In genomic region chr11:57567210-57567511, GRCh38 we compare ENCODE assay signal across 8 cellular contexts. TPM values are rescaled to one million over a fixed set of nuclear protein-coding genes. Genes with fewer than 3 reads are reported as not detected.
DNase-seq lines count a peak whose midpoint lies in the region; ATAC-seq and TF ChIP-seq lines count a peak whose summit lies in the region.

No MANE protein-coding gene starts in this region.

- H2AFZ ChIP-seq in SK-N-SH (ENCODE audit: low read depth): peak overlapping the region; percentile 88

- no peaks in the 10 kb centered on the region for H3K27me3 ChIP-seq in HAP-1 (ENCODE audit: low read depth)
- no peaks in the 10 kb centered on the region for H3K27me3 ChIP-seq in SK-N-SH (ENCODE audit: insufficient read depth)
- no peaks in the 10 kb centered on the region for H3K27me3 ChIP-seq in duodenal mucosa (ENCODE audit: control insufficient read depth in 1 of 2, insufficient read depth in 2 of 2, low read length in 2 of 2)

- H3K9ac ChIP-seq in SK-N-SH (peak overlapping the region; percentile 79), duodenal mucosa (ENCODE audit: low read depth in 1 of 2, low read length in 2 of 2) (peak overlapping the region; percentile 57 to 85)

- H3K9me2 ChIP-seq in SK-N-SH: no peaks in the 10 kb centered on the region

- H3K79me2 ChIP-seq in SK-N-SH (ENCODE audit: insufficient read depth): no peaks in the 10 kb centered on the region; the same call in 1 of the 2 replicates

- H3K9me3 ChIP-seq in HAP-1: no peaks in the 10 kb centered on the region
- H3K9me3 ChIP-seq in SK-N-SH: no peaks in the 10 kb centered on the region
- no peaks in the 10 kb centered on the region for H3K9me3 ChIP-seq in duodenal mucosa (ENCODE audit: control insufficient read depth in 1 of 2, low read length in 2 of 2)

- peak overlapping the region; percentile 95 for H3K4me2 ChIP-seq in SK-N-SH

- H3K36me3 ChIP-seq in HAP-1 (replicated peaks) (no peaks in the 10 kb centered on the region), SK-N-SH (replicated peaks in 1 of 2; ENCODE audit: control insufficient read depth in 1 of 2, insufficient read depth in 2 of 2, low read length in 1 of 2) (no peaks in the 10 kb centered on the region), duodenal mucosa (ENCODE audit: control insufficient read depth in 1 of 2, insufficient read depth in 2 of 2, low read length in 2 of 2) (no peaks in the 10 kb centered on the region)

- POLR2A ChIA-PET in SK-N-SH (lab: Yijun Ruan, JAX): interaction anchor here (0.6 to 2.8 kb wide), 6 partner anchors 70 to 976 kb away, joined by 3 to 24 read pairs (median 4); partner anchors contain the start of gene YPEL4

- CTCF ChIA-PET in SK-N-SH (lab: Yijun Ruan, JAX): interaction anchor here (0.6 to 9.3 kb wide), 33 partner anchors 10 to 242 kb away, joined by 3 to 326 read pairs (median 7); partner anchors contain the start of genes RTN4RL2, SERPING1, SLC43A1 and TNKS1BP1

- DNase-seq in HAP-1 (ENCODE audit: low spot score in 2 of 2): no peak
- no peak for DNase-seq in SK-N-SH
- peak; percentile 28 for DNase-seq in midbrain (lab: John Stamatoyannopoulos, UW)
- no peak for DNase-seq in HPDE6-E6E7 (ENCODE audit: extremely low spot score)
- no peak for DNase-seq in DMS114 treated with DMSO at 0.1 percent for 48 hours (lab: John Stamatoyannopoulos, UW; ENCODE audit: unreplicated experiment)

- H3K27ac ChIP-seq in SK-N-SH (ENCODE audit: low read depth in 2 of 2, low read length in 1 of 2) (peak overlapping the region; percentile 36 to 57; a peak in 3 of 4 replicates), duodenal mucosa (ENCODE audit: low read depth, low read length) (peak overlapping the region; percentile 66)

- no peak for TF ChIP-seq RAD21 in SK-N-SH (IDR thresholded peaks at IDR 0.05; ENCODE audit: low read length)

- H3F3A ChIP-seq in SK-N-SH (replicated peaks; ENCODE audit: insufficient read depth): no peaks in the 10 kb centered on the region

- no peak for TF ChIP-seq EP300 in SK-N-SH (IDR thresholded peaks at IDR 0.05; ENCODE audit: borderline replicate concordance in 1 of 2, low read depth in 1 of 2, low read length in 1 of 2)

- in situ Hi-C loops in HAP-1 (cut with MboI; ENCODE audit: low sequenced_read_pairs): loop anchor here (5.0 kb wide), 1 partner anchor 75 kb away; no protein-coding TSS in a partner anchor

- no peaks in the 10 kb centered on the region for H4K20me1 ChIP-seq in SK-N-SH (ENCODE audit: insufficient read depth)

- no peak for TF ChIP-seq CTCF in SK-N-SH (IDR thresholded peaks at IDR 0.05)

- H3K4me3 ChIP-seq in GM08714 (ENCODE audit: low read length): peak overlapping the region; percentile 72
- peak overlapping the region; percentile 66 for H3K4me3 ChIP-seq in HAP-1
- peak overlapping the region; percentile 82 to 96 for H3K4me3 ChIP-seq in SK-N-SH (ENCODE audit: low read depth in 2 of 2, low read length in 1 of 2)
- H3K4me3 ChIP-seq in duodenal mucosa (ENCODE audit: low read depth in 1 of 2, low read length in 2 of 2): peak overlapping the region; percentile 82 to 94

- no peak for ATAC-seq in esophagus mucosa

- H3K4me1 ChIP-seq in HAP-1 (peaks cover 2% of the 10 kb centered on the region; the same call in 1 of the 2 replicates), SK-N-SH (ENCODE audit: control insufficient read depth in 1 of 2, insufficient read depth in 2 of 2, low read depth in 1 of 2, low read length in 1 of 2) (peaks cover 0 to 12% of the 10 kb centered on the region in 2 experiments; a peak in 1 of 4 replicates), duodenal mucosa (ENCODE audit: control insufficient read depth in 1 of 2, insufficient read depth in 2 of 2, low read length in 2 of 2) (peaks cover 17 to 21% of the 10 kb centered on the region in 2 donors)

- WGBS in SK-N-SH (ENCODE audit: low lambda C conversion rate): 10% methylated on average over 9 of the region's 9 CpGs

TF ChIP-seq in SK-N-SH, 30 proteins besides CTCF, POLR2A, EP300 and RAD21:
- no peak for TF ChIP-seq RXRA (IDR thresholded peaks at IDR 0.05; ENCODE audit: borderline replicate concordance, low read depth)
- TF ChIP-seq, protein P1, sequence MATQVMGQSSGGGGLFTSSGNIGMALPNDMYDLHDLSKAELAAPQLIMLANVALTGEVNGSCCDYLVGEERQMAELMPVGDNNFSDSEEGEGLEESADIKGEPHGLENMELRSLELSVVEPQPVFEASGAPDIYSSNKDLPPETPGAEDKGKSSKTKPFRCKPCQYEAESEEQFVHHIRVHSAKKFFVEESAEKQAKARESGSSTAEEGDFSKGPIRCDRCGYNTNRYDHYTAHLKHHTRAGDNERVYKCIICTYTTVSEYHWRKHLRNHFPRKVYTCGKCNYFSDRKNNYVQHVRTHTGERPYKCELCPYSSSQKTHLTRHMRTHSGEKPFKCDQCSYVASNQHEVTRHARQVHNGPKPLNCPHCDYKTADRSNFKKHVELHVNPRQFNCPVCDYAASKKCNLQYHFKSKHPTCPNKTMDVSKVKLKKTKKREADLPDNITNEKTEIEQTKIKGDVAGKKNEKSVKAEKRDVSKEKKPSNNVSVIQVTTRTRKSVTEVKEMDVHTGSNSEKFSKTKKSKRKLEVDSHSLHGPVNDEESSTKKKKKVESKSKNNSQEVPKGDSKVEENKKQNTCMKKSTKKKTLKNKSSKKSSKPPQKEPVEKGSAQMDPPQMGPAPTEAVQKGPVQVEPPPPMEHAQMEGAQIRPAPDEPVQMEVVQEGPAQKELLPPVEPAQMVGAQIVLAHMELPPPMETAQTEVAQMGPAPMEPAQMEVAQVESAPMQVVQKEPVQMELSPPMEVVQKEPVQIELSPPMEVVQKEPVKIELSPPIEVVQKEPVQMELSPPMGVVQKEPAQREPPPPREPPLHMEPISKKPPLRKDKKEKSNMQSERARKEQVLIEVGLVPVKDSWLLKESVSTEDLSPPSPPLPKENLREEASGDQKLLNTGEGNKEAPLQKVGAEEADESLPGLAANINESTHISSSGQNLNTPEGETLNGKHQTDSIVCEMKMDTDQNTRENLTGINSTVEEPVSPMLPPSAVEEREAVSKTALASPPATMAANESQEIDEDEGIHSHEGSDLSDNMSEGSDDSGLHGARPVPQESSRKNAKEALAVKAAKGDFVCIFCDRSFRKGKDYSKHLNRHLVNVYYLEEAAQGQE (IDR thresholded peaks at IDR 0.05; ENCODE audit: low read depth, low read length): no peak
- TF ChIP-seq JUND (IDR thresholded peaks at IDR 0.05): no peak
- no peak for TF ChIP-seq MEF2A (IDR thresholded peaks at IDR 0.05; ENCODE audit: borderline replicate concordance, low read depth)
- no peak for TF ChIP-seq SIN3A (IDR thresholded peaks at IDR 0.05; ENCODE audit: borderline replicate concordance, low read depth, low read length)

RNA-seq across cellular contexts. Expression of gene UBE2L6, which starts 0.3 kb away (rescaled TPM):
- 65.9 and 77.0 TPM in 2 replicates for polyA plus RNA-seq in SK-N-SH (2012; rRNA removed)
- polyA plus RNA-seq in SK-N-SH (2012; cell fraction: cytosol; rRNA removed): 57.4 and 64.3 TPM in 2 replicates
- polyA plus RNA-seq in SK-N-SH (2012; cell fraction: nucleus; rRNA removed): 31.1 and 39.3 TPM in 2 replicates
- total RNA-seq in esophagus mucosa: 36.9 TPM

RNA-seq across cellular contexts. Expression of gene SMTNL1, which starts 29.8 kb away (rescaled TPM):
- polyA plus RNA-seq in SK-N-SH (2012; rRNA removed): not detected in 2 replicates
- not detected in 2 replicates for polyA plus RNA-seq in SK-N-SH (2012; cell fraction: cytosol; rRNA removed)
- not detected in 2 replicates for polyA plus RNA-seq in SK-N-SH (2012; cell fraction: nucleus; rRNA removed)
- not detected for total RNA-seq in esophagus mucosa

RNA-seq across cellular contexts. Expression of gene SERPING1, which starts 30.3 kb away (rescaled TPM):
- polyA plus RNA-seq in SK-N-SH (2012; rRNA removed): 1.9 and 4.5 TPM in 2 replicates
- polyA plus RNA-seq in SK-N-SH (2012; cell fraction: cytosol; rRNA removed): 2.7 and 3.4 TPM in 2 replicates
- polyA plus RNA-seq in SK-N-SH (2012; cell fraction: nucleus; rRNA removed): 2.3 and 3.0 TPM in 2 replicates
- 16.7 TPM for total RNA-seq in esophagus mucosa

RNA-seq across cellular contexts. Expression of gene TIMM10, which starts 36.6 kb away (rescaled TPM):
- 179 and 189 TPM in 2 replicates for polyA plus RNA-seq in SK-N-SH (2012; rRNA removed)
- 164 and 176 TPM in 2 replicates for polyA plus RNA-seq in SK-N-SH (2012; cell fraction: cytosol; rRNA removed)
- 53.8 and 76.0 TPM in 2 replicates for polyA plus RNA-seq in SK-N-SH (2012; cell fraction: nucleus; rRNA removed)
- total RNA-seq in esophagus mucosa: 43.6 TPM

RNA-seq across cellular contexts. Expression of gene SLC43A1, which starts 51.7 kb away (rescaled TPM):
- 3.7 and 4.4 TPM in 2 replicates for polyA plus RNA-seq in SK-N-SH (2012; rRNA removed)
- polyA plus RNA-seq in SK-N-SH (2012; cell fraction: cytosol; rRNA removed): 1.7 and 3.2 TPM in 2 replicates
- 11.4 and 13.9 TPM in 2 replicates for polyA plus RNA-seq in SK-N-SH (2012; cell fraction: nucleus; rRNA removed)
- total RNA-seq in esophagus mucosa: 1.00 TPM
